ENCODE assay signal across 5 cellular contexts in genomic region chr11:94350850-94351563, GRCh38. TPM values are rescaled to one million over a fixed set of nuclear protein-coding genes. Genes with fewer than 3 reads are reported as not detected.
"Had no signal": no experiment of that assay in that cellular context is flagged by ENCODE, and none has a peak within 500 bp of the region (broad histone marks: within the 10 kb centered on the region; RNA-seq: fewer than 3 reads in every experiment).

No MANE protein-coding gene starts in this region.

RNA-seq across cellular contexts. Expression of gene IZUMO1R, which starts 46.6 kb away (rescaled TPM):
- total RNA-seq: M059J, PC-3, Peyer's patch, Right ventricle myocardium superior, SJSA1 had no signal

RNA-seq across cellular contexts. Expression of gene GPR83, which starts 50.2 kb away (rescaled TPM):
- total RNA-seq: M059J, PC-3, SJSA1 had no signal
